Comparison of ENCODE assay signal across 8 cellular contexts in the genomic region with DNA sequence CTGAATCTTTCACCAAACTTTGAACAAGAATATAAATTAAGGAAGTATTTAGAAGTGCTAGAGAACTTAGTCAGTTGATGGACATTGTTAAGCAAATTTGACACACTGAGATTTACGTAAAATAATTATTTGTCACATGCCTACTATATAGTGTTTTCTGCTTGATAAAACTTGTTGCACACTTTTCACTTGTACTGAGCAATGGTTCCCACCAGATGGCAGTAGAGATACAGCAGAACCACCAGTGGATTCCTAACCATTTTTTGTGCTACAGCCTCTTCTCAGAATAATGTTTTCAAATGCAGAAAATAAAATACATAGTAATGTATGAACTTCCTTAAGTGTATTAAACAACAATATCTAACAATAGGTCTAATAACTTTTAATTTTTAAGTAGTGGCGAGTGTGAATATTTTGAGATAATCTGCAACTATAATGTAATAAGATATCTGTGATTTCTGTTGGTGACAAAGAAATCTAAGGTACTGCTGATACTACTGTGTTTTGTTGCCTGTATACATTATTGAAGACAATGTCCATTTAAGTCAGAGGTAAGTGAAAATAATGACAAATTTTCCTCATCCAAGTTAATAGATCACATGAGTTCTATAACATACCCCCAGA.
A peak's percentile ranks its signal among the peaks of the same experiment; 100 is the strongest.
DNase-seq lines count a peak whose midpoint lies in the region; ATAC-seq and TF ChIP-seq lines count a peak whose summit lies in the region.

No MANE protein-coding gene starts in this region.

- H3K9me3 Mint-ChIP-seq in progenitor cell of endocrine pancreas (ENCODE audit: low read depth) = peaks cover 33% of the 10 kb centered on the region

- H3K4me1 Mint-ChIP-seq in progenitor cell of endocrine pancreas (ENCODE audit: low read depth) = no peaks in the 10 kb centered on the region

- ATAC-seq in GM18867 (IDR thresholded peaks at IDR 0.05; ENCODE audit: unreplicated experiment) (peak; percentile 94), HG03196 (IDR thresholded peaks at IDR 0.05; ENCODE audit: unreplicated experiment) (peak; percentile 58)

- peak; percentile 74 for TF ChIP-seq CTCF in fibroblast of pulmonary artery (IDR thresholded peaks at IDR 0.05; ENCODE audit: low read length, missing control alignments)
- TF ChIP-seq CTCF in progenitor cell of endocrine pancreas (IDR thresholded peaks at IDR 0.05; ENCODE audit: unreplicated experiment) = peak; percentile 82

- H3K36me3 ChIP-seq in SK-N-MC (ENCODE audit: insufficient read depth, low read length) = no peaks in the 10 kb centered on the region

- DNase-seq in DMS 273 (lab: John Stamatoyannopoulos, UW; ENCODE audit: unreplicated experiment) (peak; percentile 62), SK-N-MC (ENCODE audit: low read depth, low spot score) (peak; percentile 3), fibroblast of pulmonary artery (ENCODE audit: low read depth) (peak; percentile 54), progenitor cell of endocrine pancreas (ENCODE audit: low spot score, unreplicated experiment) (no peak), ureter (ENCODE audit: low spot score) (no peak)
- DNase-seq in NK-92 treated with Interleukin-12 subunit alpha and Interleukin-12 subunit beta, amount 100 ng/mL, for 24 hours (lab: John Stamatoyannopoulos, UW) = no peak

- no peak overlapping the region for H3K9ac ChIP-seq in SK-N-MC (ENCODE audit: insufficient read length)

- peaks cover 24% of the 10 kb centered on the region for H3K36me3 Mint-ChIP-seq in progenitor cell of endocrine pancreas (ENCODE audit: insufficient read depth)

- H3K4me3 ChIP-seq in SK-N-MC (no peak overlapping the region), fibroblast of pulmonary artery (replicated peaks; ENCODE audit: low read depth, low read length) (no peak overlapping the region)

- no peak overlapping the region for H3K27ac Mint-ChIP-seq in progenitor cell of endocrine pancreas

- no peak overlapping the region for H3K27ac ChIP-seq in SK-N-MC

- H3K9me3 ChIP-seq in SK-N-MC (ENCODE audit: low read depth, low read length) = no peaks in the 10 kb centered on the region

- H3K4me3 Mint-ChIP-seq in progenitor cell of endocrine pancreas (ENCODE audit: low read depth) = no peak overlapping the region

- no peaks in the 10 kb centered on the region for H3K27me3 Mint-ChIP-seq in progenitor cell of endocrine pancreas

Comparison
In these comparisons a context has a peak if more than half of its experiments do, and no peak if none do; other contexts are left out.
1. DNase-seq: peak in DMS 273 (single experiment), SK-N-MC (single experiment) and fibroblast of pulmonary artery (single experiment); none in progenitor cell of endocrine pancreas (single experiment), ureter (single experiment) and NK-92 treated with Interleukin-12 subunit alpha and Interleukin-12 subunit beta, amount 100 ng/mL, for 24 hours (single experiment).